7 cellular contexts compared by ENCODE assay signal in genomic region chr6:53651764-53652401, GRCh38. TPM values are rescaled to one million over a fixed set of nuclear protein-coding genes. Genes with fewer than 3 reads are reported as not detected.
DNase-seq lines count a peak whose midpoint lies in the region; ATAC-seq and TF ChIP-seq lines count a peak whose summit lies in the region.

No MANE protein-coding gene starts in this region.

- intact Hi-C loops in mammary epithelial cell (cut with micrococcal nuclease) = loop anchor here (1.0 to 5.0 kb wide), 6 partner anchors 23 to 480 kb away; partner anchors contain the start of gene GCLC
- intact Hi-C loops in spleen (cut with DNase I; ENCODE audit: low total_unique reads) = loop anchor here (5.0 to 10.0 kb wide), 3 partner anchors 117 to 477 kb away; no protein-coding TSS in a partner anchor

- in situ Hi-C loops in mammary epithelial cell (cut with MboI; ENCODE audit: low sequenced_read_pairs in 2 of 2) = no loop called here

- H3K4me1 ChIP-seq in mammary epithelial cell (ENCODE audit: insufficient read depth, low read length) = peaks cover 26% of the 10 kb centered on the region
- peaks cover 17 to 43% (median 32%) of the 10 kb centered on the region in 6 donors for H3K4me1 ChIP-seq in spleen

- peak overlapping the region; percentile 92 for H3K4me2 ChIP-seq in mammary epithelial cell (ENCODE audit: insufficient read depth, low read depth, low read length)

- H4K20me1 ChIP-seq in mammary epithelial cell (ENCODE audit: insufficient read depth, low read length) = no peaks in the 10 kb centered on the region

- peak overlapping the region; percentile 73 for H3K9ac ChIP-seq in mammary epithelial cell (ENCODE audit: insufficient read depth, low read length)

- TF ChIP-seq CTCF in VCaP (conservative IDR thresholded peaks at IDR 0.05) (peak; percentile 34), mammary epithelial cell (conservative IDR thresholded peaks at IDR 0.05 in 1 of 2, IDR thresholded peaks at IDR 0.05 in 1 of 2; ENCODE audit: extremely low read depth in 1 of 2, insufficient read depth in 1 of 2, low read depth in 1 of 2, low read length in 2 of 2) (peak in 1 of 2 donors; percentile 42), spleen (IDR thresholded peaks at IDR 0.05 in 8 of 11, conservative IDR thresholded peaks at IDR 0.05 in 3 of 11) (peak in 10 of 11 experiments; percentile 19 to 66 (median 46))

- H3K36me3 ChIP-seq in mammary epithelial cell (ENCODE audit: insufficient read depth, low read length) (no peaks in the 10 kb centered on the region), spleen (no peaks in the 10 kb centered on the region)

- no peaks in the 10 kb centered on the region for H3K27me3 ChIP-seq in mammary epithelial cell (ENCODE audit: insufficient read depth, low read length)
- H3K27me3 ChIP-seq in spleen (replicated peaks in 1 of 7) = peaks cover 0 to 12% (median 0%) of the 10 kb centered on the region in 7 donors

- H3K9me3 ChIP-seq in mammary epithelial cell (replicated peaks; ENCODE audit: insufficient read depth, low read length) (no peaks in the 10 kb centered on the region), spleen (no peaks in the 10 kb centered on the region)

- peaks cover 3% of the 10 kb centered on the region for H3K79me2 ChIP-seq in mammary epithelial cell (ENCODE audit: insufficient read depth, low read length)

- dilution Hi-C loops in mammary epithelial cell (cut with HindIII; ENCODE audit: low sequenced_read_pairs) = no loop called here

- TF ChIP-seq POLR2A in spleen (IDR thresholded peaks at IDR 0.05) = no peak

- H3K27ac ChIP-seq in VCaP (peak overlapping the region; percentile 95), mammary epithelial cell (ENCODE audit: insufficient read depth, low read depth, low read length) (peak overlapping the region; percentile 83), spleen (peak overlapping the region; percentile 55 to 82 (median 78))

- BruUV-seq in mammary epithelial cell (replicated peaks; lab: Mats Ljungman, UMichigan) = no TSS peak

- H3K4me3 ChIP-seq in mammary epithelial cell (replicated peaks in 1 of 3; ENCODE audit: insufficient read depth in 1 of 3, low read depth in 2 of 3, low read length in 3 of 3) (peak overlapping the region; percentile 45 to 68 (median 65)), spleen (peak overlapping the region; percentile 50 to 79 (median 62))

- CTCF ChIA-PET in mammary epithelial cell (lab: Charles Lee; ENCODE audit: low non-redundant PET) = interaction anchor here (0.5 to 0.6 kb wide), 3 partner anchors 108 to 159 kb away, joined by 5 to 8 read pairs (median 6); no protein-coding TSS in a partner anchor

- DNase-seq in NCI-H2081 (lab: John Stamatoyannopoulos, UW) (peak; percentile 88 to 91), mammary epithelial cell (peak; percentile 85), iris pigment epithelial cell (ENCODE audit: low read depth) (peak; percentile 34), spleen (peak; percentile 95)

- under 1% methylated on average over 42 of the region's 68 CpGs for WGBS in mammary epithelial cell (ENCODE audit: low coverage, missing lambda C conversion rate)
- 0 to 1% (median 1%) methylated on average over 12 to 68 of the region's 68 CpGs for WGBS in spleen, 5 donors

- H2AFZ ChIP-seq in mammary epithelial cell (ENCODE audit: low read depth, low read length) = peak overlapping the region; percentile 87

- ATAC-seq in GM18502 (IDR thresholded peaks at IDR 0.05; ENCODE audit: poor library complexity, unreplicated experiment) (peak; percentile 63), HG02885 (IDR thresholded peaks at IDR 0.05; ENCODE audit: poor library complexity, unreplicated experiment) (peak; percentile 72)

RNA-seq across cellular contexts. Expression of gene KLHL31, which starts 13.7 kb away (rescaled TPM):
- total RNA-seq in mammary epithelial cell (under 1 TPM; 0.28 to 0.33 TPM), spleen (under 1 TPM; 0.10 to 0.51 (median 0.23) TPM)
- polyA plus RNA-seq in mammary epithelial cell (0.06 TPM), spleen (under 1 TPM; 0.09 to 0.22 (median 0.15) TPM)
- polyA minus RNA-seq in mammary epithelial cell = not detected

Comparison
In these comparisons a context has a peak if more than half of its experiments do, and no peak if none do; other contexts are left out.
1. Peak in every context shown above with its lines: DNase-seq, ATAC-seq, H3K4me3 ChIP-seq and H3K27ac ChIP-seq.
2. DNase-seq: peak in every context shown above with its lines; median percentile 95 in spleen; 90 in NCI-H2081; 85 in mammary epithelial cell; 34 in iris pigment epithelial cell.